Comparison of ENCODE assay signal across 8 cellular contexts in the genomic region with DNA sequence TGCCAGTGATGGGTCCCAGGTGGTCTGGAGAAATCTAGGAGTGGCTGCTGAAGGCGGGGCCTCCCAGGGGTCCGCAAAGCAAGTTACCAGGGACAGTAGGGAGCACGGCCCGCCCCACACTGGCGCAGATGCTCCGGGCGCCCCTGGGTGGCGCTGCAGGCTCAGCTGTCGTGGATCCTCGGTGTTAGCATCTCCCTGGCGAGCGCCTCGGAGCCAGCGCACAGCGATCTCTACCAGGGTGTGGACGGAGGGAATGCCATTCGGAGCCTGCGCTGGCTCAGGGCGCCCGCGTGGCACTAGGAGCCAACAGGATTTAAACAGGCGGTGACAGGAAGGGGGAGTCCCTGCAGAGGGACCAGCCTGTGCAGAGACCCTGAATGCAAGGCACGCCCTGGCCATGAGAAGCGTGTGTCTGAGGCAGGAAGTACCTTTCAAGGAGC. TPM values are rescaled to one million over a fixed set of nuclear protein-coding genes. Genes with fewer than 3 reads are reported as not detected.
A peak's percentile ranks its signal among the peaks of the same experiment; 100 is the strongest.
DNase-seq lines count a peak whose midpoint lies in the region; ATAC-seq and TF ChIP-seq lines count a peak whose summit lies in the region.

No MANE protein-coding gene starts in this region.

- H3K4me3 Mint-ChIP-seq in Calu3 (ENCODE audit: low read depth, unreplicated experiment): no peak overlapping the region
- H3K4me3 Mint-ChIP-seq in glutamatergic neuron (ENCODE audit: unreplicated experiment): peak overlapping the region; percentile 77

- H3K4me1 ChIP-seq in SJCRH30: peaks cover 3% of the 10 kb centered on the region; the same call in 1 of the 2 replicates
- peaks cover 4% of the 10 kb centered on the region for H3K4me1 ChIP-seq in ovary (ENCODE audit: insufficient read depth)
- H3K4me1 ChIP-seq in tibial artery: peaks cover 0 to 50% (median 36%) of the 10 kb centered on the region in 4 donors

- H3K27ac ChIP-seq in SJCRH30 (no peak overlapping the region), ovary (peak overlapping the region in 1 of 2 donors; percentile 19), tibial artery (peak overlapping the region; percentile 58 to 74)

- no peaks in the 10 kb centered on the region for H3K36me3 ChIP-seq in MG63
- peaks cover 4% of the 10 kb centered on the region; the same call in 1 of the 2 replicates for H3K36me3 ChIP-seq in SJCRH30
- no peaks in the 10 kb centered on the region for H3K36me3 ChIP-seq in ovary
- peaks cover 7 to 30% (median 24%) of the 10 kb centered on the region in 3 donors for H3K36me3 ChIP-seq in tibial artery

- no peak overlapping the region for H3K4me3 ChIP-seq in MG63
- H3K4me3 ChIP-seq in SJCRH30: no peak overlapping the region
- H3K4me3 ChIP-seq in ovary: no peak overlapping the region
- no peak overlapping the region for H3K4me3 ChIP-seq in tibial artery

- H3K27me3 Mint-ChIP-seq in Calu3 (ENCODE audit: unreplicated experiment): no peaks in the 10 kb centered on the region
- H3K27me3 Mint-ChIP-seq in glutamatergic neuron (ENCODE audit: unreplicated experiment): peaks cover 7% of the 10 kb centered on the region

- peak; percentile 83 for DNase-seq in Calu3
- DNase-seq in MG63: peak; percentile 79
- peak; percentile 84 to 87 for DNase-seq in SJCRH30
- DNase-seq in activated naive CD4-positive, alpha-beta T cell (lab: John Stamatoyannopoulos, UW): peak in 3 of 4 experiments; percentile 12 to 43 (median 24)
- DNase-seq in glutamatergic neuron: peak; percentile 88
- peak; percentile 69 to 86 (median 79) for DNase-seq in ovary
- peak; percentile 82 to 91 for DNase-seq in tibial artery

- no peaks in the 10 kb centered on the region for H3K9me3 ChIP-seq in MG63
- H3K9me3 ChIP-seq in SJCRH30 (replicated peaks): no peaks in the 10 kb centered on the region
- H3K9me3 ChIP-seq in ovary: no peaks in the 10 kb centered on the region
- H3K9me3 ChIP-seq in tibial artery: no peaks in the 10 kb centered on the region

- WGBS in ovary, 3 donors: 2 to 3% (median 3%) methylated on average over 24 of the region's 24 CpGs

- H3K27ac Mint-ChIP-seq in Calu3 (ENCODE audit: unreplicated experiment) (no peak overlapping the region), glutamatergic neuron (ENCODE audit: unreplicated experiment) (peak overlapping the region; percentile 73)

- CTCF ChIA-PET in Calu3 (lab: Charles Lee): interaction anchor here (0.6 to 1.4 kb wide), 6 partner anchors 74 to 237 kb away, joined by 3 to 9 read pairs (median 3); no protein-coding TSS in a partner anchor

- H3K9me3 Mint-ChIP-seq in Calu3 (ENCODE audit: low read depth, unreplicated experiment) (no peaks in the 10 kb centered on the region), glutamatergic neuron (ENCODE audit: unreplicated experiment) (peaks cover 3% of the 10 kb centered on the region)

- TF ChIP-seq POLR2A in ovary (IDR thresholded peaks at IDR 0.05): no peak

- peaks cover 8% of the 10 kb centered on the region for H3K4me1 Mint-ChIP-seq in Calu3 (ENCODE audit: low read depth, unreplicated experiment)
- peaks cover 14% of the 10 kb centered on the region for H3K4me1 Mint-ChIP-seq in glutamatergic neuron (ENCODE audit: low read depth, unreplicated experiment)

- no TSS peak for BruUV-seq in Calu3 (replicated peaks; lab: Mats Ljungman, UMichigan)

- H3K27me3 ChIP-seq in MG63: no peaks in the 10 kb centered on the region
- no peaks in the 10 kb centered on the region for H3K27me3 ChIP-seq in SJCRH30
- no peaks in the 10 kb centered on the region for H3K27me3 ChIP-seq in ovary
- H3K27me3 ChIP-seq in tibial artery: no peaks in the 10 kb centered on the region

- no peak for TF ChIP-seq EP300 in ovary (IDR thresholded peaks at IDR 0.05)

- no peaks in the 10 kb centered on the region for H3K36me3 Mint-ChIP-seq in Calu3 (ENCODE audit: insufficient read depth, unreplicated experiment)
- H3K36me3 Mint-ChIP-seq in glutamatergic neuron (ENCODE audit: unreplicated experiment): no peaks in the 10 kb centered on the region

- peak; percentile 77 for ATAC-seq in GM21576 (IDR thresholded peaks at IDR 0.05; ENCODE audit: unreplicated experiment)

- peak; percentile 75 for TF ChIP-seq CTCF in Calu3 (IDR thresholded peaks at IDR 0.05; ENCODE audit: unreplicated experiment)
- peak; percentile 87 for TF ChIP-seq CTCF in glutamatergic neuron (IDR thresholded peaks at IDR 0.05; ENCODE audit: partially characterized antibody, unreplicated experiment)
- peak; percentile 59 to 90 (median 89) for TF ChIP-seq CTCF in ovary (IDR thresholded peaks at IDR 0.05)
- peak; percentile 98 to 99 for TF ChIP-seq CTCF in tibial artery (IDR thresholded peaks at IDR 0.05)

- intact Hi-C loops in Calu3 (cut with micrococcal nuclease; ENCODE audit: unreplicated experiment) (loop anchor here (1.0 kb wide), 1 partner anchor 211 kb away; no protein-coding TSS in a partner anchor), ovary (cut with DNase I) (loop anchor here in 3 of 4 donors (5.0 to 10.0 kb wide), 3 partner anchors 66 to 441 kb away; no protein-coding TSS in a partner anchor), tibial artery (cut with DNase I; ENCODE audit: low total_unique reads) (loop anchor here (2.0 kb wide), 1 partner anchor 78 kb away; no protein-coding TSS in a partner anchor)

RNA-seq across cellular contexts. Expression of a gene that starts 20.2 kb away (rescaled TPM):
- 19.7 and 20.5 TPM in 2 replicates for total RNA-seq in Calu3 (2022)
- 32.7 and 59.7 TPM in 2 replicates for total RNA-seq in MG63 (2014; rRNA removed; shearing (Covaris generic); ENCODE audit: low replicate concordance)
- 40.5 and 42.1 TPM in 2 replicates for total RNA-seq in SJCRH30 (2014; rRNA removed; shearing (Covaris generic))
- total RNA-seq in glutamatergic neuron (ENCODE audit: unreplicated experiment): 9.7 TPM
- 10 to 100 TPM; 21.9 to 85.8 (median 41.3) TPM for total RNA-seq in ovary
- polyA plus RNA-seq in ovary: 10 to 100 TPM; 10.6 to 52.3 TPM

RNA-seq across cellular contexts. Expression of a gene that starts 43.1 kb away (rescaled TPM):
- total RNA-seq in Calu3 (2022) (8.5 and 19.2 TPM in 2 replicates), glutamatergic neuron (ENCODE audit: unreplicated experiment) (701 TPM), ovary (100 to 1,000 TPM in 1 of 7 donors, 10 to 100 TPM in 4, 1 to 10 TPM in 2; 6.3 to 298 (median 26.2) TPM)
- 8.1 and 22.6 TPM in 2 replicates for total RNA-seq in MG63 (2014; rRNA removed; shearing (Covaris generic); ENCODE audit: low replicate concordance)
- total RNA-seq in SJCRH30 (2014; rRNA removed; shearing (Covaris generic)): 13.3 and 14.2 TPM in 2 replicates
- 10 to 100 TPM; 20.6 to 96.9 TPM for polyA plus RNA-seq in ovary

RNA-seq across cellular contexts. Expression of a gene that starts 46.2 kb away (rescaled TPM):
- total RNA-seq in Calu3 (2022) (0.76 and 2.4 TPM in 2 replicates), glutamatergic neuron (ENCODE audit: unreplicated experiment) (1.3 TPM), ovary (10 to 100 TPM; 14.1 to 90.0 (median 53.8) TPM)
- 2.8 and 3.0 TPM in 2 replicates for total RNA-seq in MG63 (2014; rRNA removed; shearing (Covaris generic); ENCODE audit: low replicate concordance)
- total RNA-seq in SJCRH30 (2014; rRNA removed; shearing (Covaris generic)): 0.53 and 0.77 TPM in 2 replicates
- polyA plus RNA-seq in ovary: 10 to 100 TPM in 1 of 2 donors, 1 to 10 TPM in 1; 4.5 to 42.8 TPM

RNA-seq across cellular contexts. Expression of a gene that starts 54.4 kb away (rescaled TPM):
- 55.6 and 74.1 TPM in 2 replicates for total RNA-seq in Calu3 (2022)
- 25.4 and 28.3 TPM in 2 replicates for total RNA-seq in MG63 (2014; rRNA removed; shearing (Covaris generic); ENCODE audit: low replicate concordance)
- 94.6 and 105 TPM in 2 replicates for total RNA-seq in SJCRH30 (2014; rRNA removed; shearing (Covaris generic))
- total RNA-seq in glutamatergic neuron (ENCODE audit: unreplicated experiment): 155 TPM
- total RNA-seq in ovary: 100 to 1,000 TPM in 1 of 7 donors, 10 to 100 TPM in 6; 16.2 to 242 (median 53.7) TPM
- 10 to 100 TPM; 20.1 to 45.3 TPM for polyA plus RNA-seq in ovary

Comparison
In these comparisons a context has a peak if more than half of its experiments do, and no peak if none do; other contexts are left out.
1. DNase-seq: peak in every context shown above with its lines; median percentile 88 in glutamatergic neuron; 86 in tibial artery; 86 in SJCRH30; 83 in Calu3; 79 in MG63; 79 in ovary; 24 in activated naive CD4-positive, alpha-beta T cell.